1 cellular context compared by ENCODE assay signal in genomic region chr20:4007383-4008025, GRCh38.
A peak's percentile ranks its signal among the peaks of the same experiment; 100 is the strongest.
TF ChIP-seq lines count a peak whose summit lies in the region.

No MANE protein-coding gene starts in this region.

TF ChIP-seq in HEK293, 187 proteins besides CTCF, POLR2A, EP300 and RAD21 (continued from another document):
- TF ChIP-seq, protein P1, sequence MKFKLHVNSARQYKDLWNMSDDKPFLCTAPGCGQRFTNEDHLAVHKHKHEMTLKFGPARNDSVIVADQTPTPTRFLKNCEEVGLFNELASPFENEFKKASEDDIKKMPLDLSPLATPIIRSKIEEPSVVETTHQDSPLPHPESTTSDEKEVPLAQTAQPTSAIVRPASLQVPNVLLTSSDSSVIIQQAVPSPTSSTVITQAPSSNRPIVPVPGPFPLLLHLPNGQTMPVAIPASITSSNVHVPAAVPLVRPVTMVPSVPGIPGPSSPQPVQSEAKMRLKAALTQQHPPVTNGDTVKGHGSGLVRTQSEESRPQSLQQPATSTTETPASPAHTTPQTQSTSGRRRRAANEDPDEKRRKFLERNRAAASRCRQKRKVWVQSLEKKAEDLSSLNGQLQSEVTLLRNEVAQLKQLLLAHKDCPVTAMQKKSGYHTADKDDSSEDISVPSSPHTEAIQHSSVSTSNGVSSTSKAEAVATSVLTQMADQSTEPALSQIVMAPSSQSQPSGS (tag by site-specific recombination; IDR thresholded peaks at IDR 0.05; ENCODE audit: low read depth) = no peak
- TF ChIP-seq ZNF623 (tag by site-specific recombination; IDR thresholded peaks at IDR 0.05) = no peak
- peak; percentile 77 for TF ChIP-seq ZNF362 (tag by site-specific recombination; IDR thresholded peaks at IDR 0.05)
- no peak for TF ChIP-seq ZBTB26 (tag by site-specific recombination; optimal IDR thresholded peaks at IDR 0.05)
- no peak for TF ChIP-seq ZNF426 (tag by site-specific recombination; IDR thresholded peaks at IDR 0.05)
- TF ChIP-seq SCRT2 (tag by site-specific recombination; IDR thresholded peaks at IDR 0.05) = no peak
- TF ChIP-seq, protein P2, sequence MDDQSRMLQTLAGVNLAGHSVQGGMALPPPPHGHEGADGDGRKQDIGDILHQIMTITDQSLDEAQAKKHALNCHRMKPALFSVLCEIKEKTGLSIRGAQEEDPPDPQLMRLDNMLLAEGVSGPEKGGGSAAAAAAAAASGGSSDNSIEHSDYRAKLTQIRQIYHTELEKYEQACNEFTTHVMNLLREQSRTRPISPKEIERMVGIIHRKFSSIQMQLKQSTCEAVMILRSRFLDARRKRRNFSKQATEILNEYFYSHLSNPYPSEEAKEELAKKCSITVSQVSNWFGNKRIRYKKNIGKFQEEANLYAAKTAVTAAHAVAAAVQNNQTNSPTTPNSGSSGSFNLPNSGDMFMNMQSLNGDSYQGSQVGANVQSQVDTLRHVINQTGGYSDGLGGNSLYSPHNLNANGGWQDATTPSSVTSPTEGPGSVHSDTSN (CRISPR knock-in tag; IDR thresholded peaks at IDR 0.05) = no peak
- TF ChIP-seq, protein P3, sequence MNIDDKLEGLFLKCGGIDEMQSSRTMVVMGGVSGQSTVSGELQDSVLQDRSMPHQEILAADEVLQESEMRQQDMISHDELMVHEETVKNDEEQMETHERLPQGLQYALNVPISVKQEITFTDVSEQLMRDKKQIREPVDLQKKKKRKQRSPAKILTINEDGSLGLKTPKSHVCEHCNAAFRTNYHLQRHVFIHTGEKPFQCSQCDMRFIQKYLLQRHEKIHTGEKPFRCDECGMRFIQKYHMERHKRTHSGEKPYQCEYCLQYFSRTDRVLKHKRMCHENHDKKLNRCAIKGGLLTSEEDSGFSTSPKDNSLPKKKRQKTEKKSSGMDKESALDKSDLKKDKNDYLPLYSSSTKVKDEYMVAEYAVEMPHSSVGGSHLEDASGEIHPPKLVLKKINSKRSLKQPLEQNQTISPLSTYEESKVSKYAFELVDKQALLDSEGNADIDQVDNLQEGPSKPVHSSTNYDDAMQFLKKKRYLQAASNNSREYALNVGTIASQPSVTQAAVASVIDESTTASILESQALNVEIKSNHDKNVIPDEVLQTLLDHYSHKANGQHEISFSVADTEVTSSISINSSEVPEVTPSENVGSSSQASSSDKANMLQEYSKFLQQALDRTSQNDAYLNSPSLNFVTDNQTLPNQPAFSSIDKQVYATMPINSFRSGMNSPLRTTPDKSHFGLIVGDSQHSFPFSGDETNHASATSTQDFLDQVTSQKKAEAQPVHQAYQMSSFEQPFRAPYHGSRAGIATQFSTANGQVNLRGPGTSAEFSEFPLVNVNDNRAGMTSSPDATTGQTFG (tag by site-specific recombination; IDR thresholded peaks at IDR 0.05; ENCODE audit: borderline replicate concordance) = no peak
- peak; percentile 63 for TF ChIP-seq ZFHX2 (tag by site-specific recombination; conservative IDR thresholded peaks at IDR 0.05)
- TF ChIP-seq ZNF629 (tag by site-specific recombination; IDR thresholded peaks at IDR 0.05) = peak; percentile 29; the same call in 1 of the 2 replicates
- no peak for TF ChIP-seq ZNF621 (tag by site-specific recombination; IDR thresholded peaks at IDR 0.05)
- TF ChIP-seq ZNF324 (tag by site-specific recombination; IDR thresholded peaks at IDR 0.05) = no peak
- TF ChIP-seq PRDM10 (tag by site-specific recombination; IDR thresholded peaks at IDR 0.05) = 0 out of 2 replicates have a peak, but pooled peaks have one; percentile 27
- TF ChIP-seq ZNF174 (tag by site-specific recombination; IDR thresholded peaks at IDR 0.05) = no peak
- TF ChIP-seq ZSCAN4 (tag by site-specific recombination; IDR thresholded peaks at IDR 0.05) = no peak
- no peak for TF ChIP-seq ZNF514 (tag by site-specific recombination; IDR thresholded peaks at IDR 0.05)
